ENCODE assay signal across 1 cellular context in genomic region chr1:20696397-20697333, GRCh38.
TF ChIP-seq lines count a peak whose summit lies in the region.

No MANE protein-coding gene starts in this region.

TF ChIP-seq in GM23338, 12 proteins besides CTCF, POLR2A, EP300 and RAD21 (continued from another document):
- TF ChIP-seq ZNF462 (CRISPR knock-in tag; IDR thresholded peaks at IDR 0.05), result no peak
- TF ChIP-seq POLR2AphosphoS5 (IDR thresholded peaks at IDR 0.05; ENCODE audit: low read depth), result no peak; the same call in 1 of the 2 replicates
- TF ChIP-seq STAT1 (IDR thresholded peaks at IDR 0.05; ENCODE audit: unreplicated experiment), result no peak
